In genomic region chr5:161190778-161191177, GRCh38 we compare ENCODE assay signal across 12 cellular contexts.
DNase-seq lines count a peak whose midpoint lies in the region; ATAC-seq and TF ChIP-seq lines count a peak whose summit lies in the region.
"Had no signal": no experiment of that assay in that cellular context is flagged by ENCODE, and none has a peak within 500 bp of the region (broad histone marks: within the 10 kb centered on the region; RNA-seq: fewer than 3 reads in every experiment).

No MANE protein-coding gene starts in this region.

- DNase-seq in G401 (ENCODE audit: low spot score): peak; percentile 17
- peak; percentile 39 for DNase-seq in astrocyte of the hippocampus (ENCODE audit: low read depth, low spot score)
- DNase-seq in left kidney (ENCODE audit: low read depth, low spot score): peak; percentile 38
- DNase-seq in retina: peak; percentile 29
- no peak for DNase-seq in T-helper 1 cell
- no peak for DNase-seq in CD14-positive monocyte (ENCODE audit: low spot score)
- DNase-seq: ACHN; CD4-positive, alpha-beta memory T cell; DMS79; H7 had no signal

- no peak overlapping the region for H3K27ac Mint-ChIP-seq in CD14-positive monocyte
- H3K27ac Mint-ChIP-seq: CD4-positive, alpha-beta memory T cell had no signal

- no peaks in the 10 kb centered on the region for H3K4me1 Mint-ChIP-seq in CD14-positive monocyte
- H3K4me1 Mint-ChIP-seq: CD4-positive, alpha-beta memory T cell had no signal

- no peak overlapping the region for H3K4me3 Mint-ChIP-seq in CD14-positive monocyte
- H3K4me3 Mint-ChIP-seq: CD4-positive, alpha-beta memory T cell had no signal

- peaks cover 0 to 2% (median 0%) of the 10 kb centered on the region in 3 donors for H3K27me3 Mint-ChIP-seq in CD14-positive monocyte (ENCODE audit: low read depth in 3 of 3)
- H3K27me3 Mint-ChIP-seq: CD4-positive, alpha-beta memory T cell had no signal

- intact Hi-C loops in CD14-positive monocyte (cut with micrococcal nuclease): no loop called here

- no peak for ATAC-seq in HG03378 (IDR thresholded peaks at IDR 0.05; ENCODE audit: unreplicated experiment)
- ATAC-seq: HepG2 had no signal

- no peaks in the 10 kb centered on the region for H3K36me3 Mint-ChIP-seq in CD14-positive monocyte
- H3K36me3 Mint-ChIP-seq: CD4-positive, alpha-beta memory T cell had no signal

- in situ Hi-C loops in G401 (cut with HindIII; ENCODE audit: low sequenced_read_pairs): no loop called here

- H3K9me3 Mint-ChIP-seq in CD14-positive monocyte: peaks cover 0 to 2% (median 0%) of the 10 kb centered on the region in 7 donors
- H3K9me3 Mint-ChIP-seq: CD4-positive, alpha-beta memory T cell had no signal

- no peak for TF ChIP-seq CTCF in CD14-positive monocyte (IDR thresholded peaks at IDR 0.05)

Comparison
In these comparisons a context has a peak if more than half of its experiments do, and no peak if none do; other contexts are left out.
1. DNase-seq: peak in G401 (single experiment), astrocyte of the hippocampus (single experiment), left kidney (single experiment) and retina (single experiment); none in T-helper 1 cell (0 of 5) and CD14-positive monocyte (single experiment).